26 cellular contexts compared by ENCODE assay signal in genomic region chr2:128735296-128735960, GRCh38.
DNase-seq lines count a peak whose midpoint lies in the region; ATAC-seq and TF ChIP-seq lines count a peak whose summit lies in the region.
"Had no signal": no experiment of that assay in that cellular context is flagged by ENCODE, and none has a peak within 500 bp of the region (broad histone marks: within the 10 kb centered on the region; RNA-seq: fewer than 3 reads in every experiment).

No MANE protein-coding gene starts in this region.

- H3K4me1 Mint-ChIP-seq in CD14-positive monocyte = peaks cover 47% of the 10 kb centered on the region

- peak overlapping the region; percentile 50 to 94 for H3K18ac ChIP-seq in mesenchymal stem cell (ENCODE audit: low read depth in 1 of 2, low read length in 2 of 2)

- peak overlapping the region; percentile 91 to 96 for H2BK12ac ChIP-seq in mesenchymal stem cell (ENCODE audit: low read length in 2 of 2)

- no peak overlapping the region for H2AFZ ChIP-seq in ACC112 (ENCODE audit: low read length, unreplicated experiment)
- H2AFZ ChIP-seq in OCI-LY7 (ENCODE audit: low read length) = peak overlapping the region; percentile 57; the same call in 1 of the 2 replicates
- no peak overlapping the region for H2AFZ ChIP-seq in mesenchymal stem cell (ENCODE audit: low read depth, low read length)

- H3K9ac ChIP-seq in mesenchymal stem cell (ENCODE audit: low read length) = no peak overlapping the region

- intact Hi-C loops in CD14-positive monocyte (cut with micrococcal nuclease) (loop anchor here (10.0 kb wide), 2 partner anchors 221 to 571 kb away; no protein-coding TSS in a partner anchor), OCI-LY7 (cut with micrococcal nuclease; ENCODE audit: unreplicated experiment) (no loop called here)

- no peak for DNase-seq in CD14-positive monocyte (ENCODE audit: low spot score)
- DNase-seq in OCI-LY7 (ENCODE audit: low spot score) = no peak
- DNase-seq in mesenchymal stem cell = no peak
- DNase-seq in mucosa of gallbladder (ENCODE audit: low spot score) = no peak
- no peak for DNase-seq in EL
- no peak for DNase-seq in HT-29 (ENCODE audit: low spot score)
- DNase-seq: activated CD4-positive, alpha-beta T cell treated with anti-CD3 and anti-CD28 coated beads, Interleukin-2, amount 50 U/mL, for 48 hours; CD8-positive, alpha-beta memory T cell; effector CD8-positive, alpha-beta T cell; erythroblast; foreskin fibroblast; MM.1S; naive thymus-derived CD8-positive, alpha-beta T cell; NCI-H1436 treated with DMSO at 0.1 percent for 48 hours; NCI-H446 treated with DMSO at 0.1 percent for 48 hours; SHP77; stimulated activated CD4-positive, alpha-beta T cell treated with anti-CD3 and anti-CD28 coated beads, Interleukin-4, amount 100 ng/mL, for 4 hours; stimulated activated naive CD4-positive, alpha-beta T cell treated with Interleukin-2 at 50 U/mL for 16 hours; T1000; thyroid gland had no signal

- H3K9me2 ChIP-seq in OCI-LY7 (ENCODE audit: insufficient read depth, low read length) = no peaks in the 10 kb centered on the region

- H3K9me3 ChIP-seq in OCI-LY7 (ENCODE audit: low read length) (no peaks in the 10 kb centered on the region), mesenchymal stem cell (ENCODE audit: control insufficient read depth, low read length) (no peaks in the 10 kb centered on the region)
- H3K9me3 ChIP-seq: HAP-1, pancreas, thyroid gland had no signal

- ATAC-seq in GM19328 (IDR thresholded peaks at IDR 0.05; ENCODE audit: unreplicated experiment) = no peak
- ATAC-seq: naive thymus-derived CD8-positive, alpha-beta T cell had no signal

- H3K79me2 ChIP-seq in ACC112 (ENCODE audit: control insufficient read depth, insufficient read depth, low read length, unreplicated experiment) (no peaks in the 10 kb centered on the region), OCI-LY7 (ENCODE audit: insufficient read depth, low read depth, low read length) (no peaks in the 10 kb centered on the region)

- H3K27me3 ChIP-seq in ACC112 (ENCODE audit: insufficient read depth, low read length) (peaks cover 5% of the 10 kb centered on the region; the same call in 1 of the 2 replicates), mesenchymal stem cell (ENCODE audit: control insufficient read depth in 1 of 2, insufficient read depth in 1 of 2, low read length in 2 of 2) (peaks cover 0 to 17% of the 10 kb centered on the region in 2 experiments)
- H3K27me3 ChIP-seq: pancreas, thyroid gland had no signal

- 93% methylated on average over 25 of the region's 26 CpGs for WGBS in mesenchymal stem cell

- H3K27ac Mint-ChIP-seq in CD14-positive monocyte = peak overlapping the region in 5 of 7 donors; percentile 65 to 92 (median 80)

- BruUV-seq in OCI-LY7 (replicated peaks; lab: Mats Ljungman, UMichigan) = no TSS peak

- H3K79me1 ChIP-seq in mesenchymal stem cell (replicated peaks; ENCODE audit: low read length, poor library complexity, severe bottlenecking) = no peaks in the 10 kb centered on the region

- no peak overlapping the region for H2AK5ac ChIP-seq in mesenchymal stem cell (ENCODE audit: low read length, severe bottlenecking)

- H3K36me3 ChIP-seq in ACC112 (ENCODE audit: insufficient read depth, low read length) (no peaks in the 10 kb centered on the region), OCI-LY7 (ENCODE audit: insufficient read depth, low read length) (no peaks in the 10 kb centered on the region), mesenchymal stem cell (ENCODE audit: control insufficient read depth in 1 of 2, insufficient read depth in 2 of 2, low read depth in 1 of 2, low read length in 2 of 2) (no peaks in the 10 kb centered on the region)
- H3K36me3 ChIP-seq: HAP-1, heart left ventricle, pancreas, thyroid gland had no signal

- peak overlapping the region in 1 of 2 donors; percentile 87 for H3K4me3 Mint-ChIP-seq in CD14-positive monocyte
- H3K4me3 Mint-ChIP-seq: CD8-positive, alpha-beta memory T cell had no signal

- peaks cover 0 to 10% (median 3%) of the 10 kb centered on the region in 3 donors for H3K27me3 Mint-ChIP-seq in CD14-positive monocyte (ENCODE audit: low read depth in 3 of 3)

- peak overlapping the region; percentile 53 for H2BK15ac ChIP-seq in mesenchymal stem cell (ENCODE audit: low read depth, poor library complexity, severe bottlenecking)

- H3K9me3 Mint-ChIP-seq in CD14-positive monocyte = peaks cover 0 to 2% (median 0%) of the 10 kb centered on the region in 7 donors
- H3K9me3 Mint-ChIP-seq: CD8-positive, alpha-beta memory T cell; IgD-negative memory B cell; naive thymus-derived CD8-positive, alpha-beta T cell had no signal

- POLR2A ChIA-PET in OCI-LY7 (lab: Charles Lee) = no interaction called here

- peaks cover 0 to 2% of the 10 kb centered on the region in 2 donors for H3K36me3 Mint-ChIP-seq in CD14-positive monocyte
- H3K36me3 Mint-ChIP-seq: CD8-positive, alpha-beta memory T cell; naive thymus-derived CD8-positive, alpha-beta T cell had no signal

- H3K14ac ChIP-seq in mesenchymal stem cell (ENCODE audit: low read length in 2 of 2) = peak overlapping the region in 1 of 2 experiments; percentile 95

- H4K8ac ChIP-seq in mesenchymal stem cell (ENCODE audit: low read length) = peak overlapping the region; percentile 72

- H4K91ac ChIP-seq in mesenchymal stem cell (ENCODE audit: low read length) = peak overlapping the region; percentile 89

- TF ChIP-seq CTCF in CD14-positive monocyte (IDR thresholded peaks at IDR 0.05) = no peak
- TF ChIP-seq CTCF in OCI-LY7 (conservative IDR thresholded peaks at IDR 0.05; ENCODE audit: low read length) = 0 out of 2 replicates have a peak, but pooled peaks have one; percentile 15

- peak overlapping the region; percentile 5; the same call in 1 of the 2 replicates for H3K27ac ChIP-seq in ACC112 (ENCODE audit: low read depth, low read length)
- no peak overlapping the region for H3K27ac ChIP-seq in OCI-LY7 (ENCODE audit: low read depth, low read length, poor library complexity, severe bottlenecking)
- H3K27ac ChIP-seq in mesenchymal stem cell (ENCODE audit: low read length, poor library complexity, severe bottlenecking) = no peak overlapping the region
- H3K27ac ChIP-seq: pancreas, thyroid gland had no signal

- peak overlapping the region; percentile 61 to 72 for H3K4ac ChIP-seq in mesenchymal stem cell (ENCODE audit: low read depth in 1 of 2, low read length in 2 of 2)

- H3K4me2 ChIP-seq in OCI-LY7 (ENCODE audit: low read length) (no peak overlapping the region), mesenchymal stem cell (ENCODE audit: low read length, poor library complexity, severe bottlenecking) (no peak overlapping the region)

- no peaks in the 10 kb centered on the region for H4K20me1 ChIP-seq in OCI-LY7 (ENCODE audit: insufficient read depth, low read length)

- H3K4me1 ChIP-seq in ACC112 (ENCODE audit: control insufficient read depth, insufficient read depth, low read length, unreplicated experiment) (peaks cover 38% of the 10 kb centered on the region), OCI-LY7 (ENCODE audit: insufficient read depth, low read length, poor library complexity, severe bottlenecking) (peaks cover 24% of the 10 kb centered on the region), mesenchymal stem cell (ENCODE audit: control insufficient read depth, insufficient read depth, low read depth, low read length) (peaks cover 21% of the 10 kb centered on the region)
- H3K4me1 ChIP-seq: HAP-1 had no signal

- peak overlapping the region; percentile 80 for H2BK120ac ChIP-seq in mesenchymal stem cell (ENCODE audit: low read depth, low read length)

- no peak overlapping the region for H2BK5ac ChIP-seq in mesenchymal stem cell (ENCODE audit: low read depth, low read length, poor library complexity, severe bottlenecking)

- CTCF ChIA-PET in OCI-LY7 (lab: Charles Lee; ENCODE audit: unreplicated experiment) = no interaction called here

- H3K4me3 ChIP-seq in ACC112 (ENCODE audit: low read depth, low read length) (no peak overlapping the region), OCI-LY7 (ENCODE audit: low read depth, low read length, poor library complexity, severe bottlenecking) (no peak overlapping the region), mesenchymal stem cell (ENCODE audit: insufficient read depth in 1 of 2, low read depth in 1 of 2, low read length in 2 of 2) (peak overlapping the region in 1 of 2 experiments; percentile 19)
- H3K4me3 ChIP-seq: HAP-1, pancreas, thyroid gland had no signal

- peak overlapping the region in 1 of 2 experiments; percentile 51 for H3K23ac ChIP-seq in mesenchymal stem cell (ENCODE audit: low read length in 2 of 2)
